8 cellular contexts compared by ENCODE assay signal in genomic region chr16:74695450-74696422, GRCh38. TPM values are rescaled to one million over a fixed set of nuclear protein-coding genes. Genes with fewer than 3 reads are reported as not detected.
DNase-seq lines count a peak whose midpoint lies in the region; ATAC-seq lines count a peak whose summit lies in the region.

No MANE protein-coding gene starts in this region.

- peak overlapping the region; percentile 77 to 90 (median 85) for H3K4me3 Mint-ChIP-seq in CD8-positive, alpha-beta memory T cell
- H3K4me3 Mint-ChIP-seq in activated CD4-positive, alpha-beta memory T cell treated with anti-CD3 and anti-CD28 coated beads, Interleukin-2, amount 10 ng/mL, durations not matched to agents 7 days and 5 days: peak overlapping the region; percentile 73
- H3K4me3 Mint-ChIP-seq in memory B cell: peak overlapping the region; percentile 89

- H3K27ac Mint-ChIP-seq in CD8-positive, alpha-beta memory T cell: peak overlapping the region in 7 of 8 donors; percentile 69 to 95 (median 86)
- peak overlapping the region; percentile 73 for H3K27ac Mint-ChIP-seq in activated CD4-positive, alpha-beta memory T cell treated with anti-CD3 and anti-CD28 coated beads, Interleukin-2, amount 10 ng/mL, durations not matched to agents 7 days and 5 days
- H3K27ac Mint-ChIP-seq in memory B cell: peak overlapping the region; percentile 81

- POLR2A ChIA-PET in CD8-positive, alpha-beta memory T cell (lab: Charles Lee): no interaction called here
- POLR2A ChIA-PET in activated CD4-positive, alpha-beta memory T cell treated with anti-CD3 and anti-CD28 coated beads, Interleukin-2, amount 10 ng/mL, durations not matched to agents 7 days and 5 days (lab: Charles Lee): interaction anchor here (0.5 to 8.6 kb wide), 4 partner anchors 29 to 862 kb away, joined by 3 to 186 read pairs (median 4); partner anchors contain the start of gene RFWD3

- H3K27ac ChIP-seq in CD8-positive, alpha-beta memory T cell (ENCODE audit: low read depth, low read length): peak overlapping the region; percentile 6

- H3K27me3 ChIP-seq in CD8-positive, alpha-beta memory T cell (ENCODE audit: insufficient read depth, low read length, poor library complexity, severe bottlenecking): no peaks in the 10 kb centered on the region
- H3K27me3 ChIP-seq in endocrine pancreas (ENCODE audit: control insufficient read depth, insufficient read depth, low read length): no peaks in the 10 kb centered on the region

- H3K4me1 Mint-ChIP-seq in CD8-positive, alpha-beta memory T cell: peaks cover 50 to 58% (median 58%) of the 10 kb centered on the region in 3 donors
- peaks cover 52% of the 10 kb centered on the region for H3K4me1 Mint-ChIP-seq in activated CD4-positive, alpha-beta memory T cell treated with anti-CD3 and anti-CD28 coated beads, Interleukin-2, amount 10 ng/mL, durations not matched to agents 7 days and 5 days
- peaks cover 25% of the 10 kb centered on the region for H3K4me1 Mint-ChIP-seq in memory B cell

- peak overlapping the region; percentile 50 for H3K4me3 ChIP-seq in CD8-positive, alpha-beta memory T cell (ENCODE audit: low read length)
- H3K4me3 ChIP-seq in endocrine pancreas (ENCODE audit: control insufficient read depth, insufficient read depth, low read length): peak overlapping the region; percentile 68

- H3K36me3 ChIP-seq in CD8-positive, alpha-beta memory T cell (ENCODE audit: insufficient read depth, low read length): peaks cover 23% of the 10 kb centered on the region
- no peaks in the 10 kb centered on the region for H3K36me3 ChIP-seq in endocrine pancreas (ENCODE audit: control insufficient read depth, insufficient read depth, low read length)

- H3K9ac ChIP-seq in endocrine pancreas (ENCODE audit: control insufficient read depth, insufficient read depth, low read length): peak overlapping the region; percentile 76

- CTCF ChIA-PET in CD8-positive, alpha-beta memory T cell (lab: Charles Lee): interaction anchor here (1.8 to 2.1 kb wide), 2 partner anchors 14 to 28 kb away, joined by 6 to 7 read pairs; no protein-coding TSS in a partner anchor
- CTCF ChIA-PET in activated CD4-positive, alpha-beta memory T cell treated with anti-CD3 and anti-CD28 coated beads, Interleukin-2, amount 10 ng/mL, durations not matched to agents 7 days and 5 days (lab: Charles Lee): interaction anchor here (0.9 to 7.2 kb wide), 2 partner anchors 13 to 28 kb away, joined by 3 to 25 read pairs; partner anchors contain the start of gene RFWD3

- H3K4me1 ChIP-seq in CD8-positive, alpha-beta memory T cell (ENCODE audit: insufficient read depth, low read length): peaks cover 23% of the 10 kb centered on the region
- no peaks in the 10 kb centered on the region for H3K4me1 ChIP-seq in endocrine pancreas (ENCODE audit: control insufficient read depth, insufficient read depth, low read length)

- H3K36me3 Mint-ChIP-seq in CD8-positive, alpha-beta memory T cell: peaks cover 9 to 49% (median 25%) of the 10 kb centered on the region in 3 donors
- H3K36me3 Mint-ChIP-seq in activated CD4-positive, alpha-beta memory T cell treated with anti-CD3 and anti-CD28 coated beads, Interleukin-2, amount 10 ng/mL, durations not matched to agents 7 days and 5 days (ENCODE audit: low read depth): peaks cover 69% of the 10 kb centered on the region
- H3K36me3 Mint-ChIP-seq in memory B cell: peaks cover 13% of the 10 kb centered on the region

- H3K27me3 Mint-ChIP-seq in CD8-positive, alpha-beta memory T cell: no peaks in the 10 kb centered on the region
- H3K27me3 Mint-ChIP-seq in activated CD4-positive, alpha-beta memory T cell treated with anti-CD3 and anti-CD28 coated beads, Interleukin-2, amount 10 ng/mL, durations not matched to agents 7 days and 5 days: no peaks in the 10 kb centered on the region
- no peaks in the 10 kb centered on the region for H3K27me3 Mint-ChIP-seq in memory B cell

- no peaks in the 10 kb centered on the region for H3K9me3 ChIP-seq in CD8-positive, alpha-beta memory T cell (ENCODE audit: low read length)
- H3K9me3 ChIP-seq in endocrine pancreas (ENCODE audit: control insufficient read depth, low read length): no peaks in the 10 kb centered on the region

- no peaks in the 10 kb centered on the region for H3K9me3 Mint-ChIP-seq in CD8-positive, alpha-beta memory T cell
- no peaks in the 10 kb centered on the region for H3K9me3 Mint-ChIP-seq in activated CD4-positive, alpha-beta memory T cell treated with anti-CD3 and anti-CD28 coated beads, Interleukin-2, amount 10 ng/mL, durations not matched to agents 7 days and 5 days
- H3K9me3 Mint-ChIP-seq in memory B cell: no peaks in the 10 kb centered on the region

- peak; percentile 74 for ATAC-seq in GM19455 (IDR thresholded peaks at IDR 0.05; ENCODE audit: unreplicated experiment)
- ATAC-seq in HG03565 (IDR thresholded peaks at IDR 0.05; ENCODE audit: unreplicated experiment): peak; percentile 77
- ATAC-seq in memory B cell (ENCODE audit: low read depth): peak; percentile 85

- DNase-seq in CD8-positive, alpha-beta memory T cell: peak; percentile 41 to 70 (median 59)
- DNase-seq in NCI-H82 treated with DMSO at 0.1 percent for 48 hours (lab: John Stamatoyannopoulos, UW; ENCODE audit: unreplicated experiment) (peak; percentile 85), memory B cell (ENCODE audit: low spot score in 2 of 2) (peak; percentile 59)
- DNase-seq in activated CD4-positive, alpha-beta memory T cell treated with anti-CD3 and anti-CD28 coated beads, Interleukin-2, amount 10 ng/mL, durations not matched to agents 7 days and 5 days: peak; percentile 75
- peak; percentile 15 to 31 for DNase-seq in stimulated activated CD8-positive, alpha-beta memory T cell treated with anti-CD3 and anti-CD28 coated beads, Interleukin-15, amount 100 ng/mL, for 4 hours (ENCODE audit: low read depth in 2 of 2)

RNA-seq across cellular contexts. Expression of gene MLKL, which starts 4.9 kb away (rescaled TPM):
- 10 to 100 TPM; 13.9 to 17.5 TPM for total RNA-seq in CD8-positive, alpha-beta memory T cell
- 16.1 TPM for polyA plus RNA-seq in CD8-positive, alpha-beta memory T cell
- total RNA-seq in activated CD4-positive, alpha-beta memory T cell treated with anti-CD3 and anti-CD28 coated beads, Interleukin-2, amount 10 ng/mL, durations not matched to agents 7 days and 5 days: 10 to 100 TPM; 42.8 to 45.2 TPM

RNA-seq across cellular contexts. Expression of gene RFWD3, which starts 29.1 kb away (rescaled TPM):
- 100 to 1,000 TPM in 1 of 2 experiments, 10 to 100 TPM in 1; 99.5 to 113 TPM for total RNA-seq in CD8-positive, alpha-beta memory T cell
- 20.1 TPM for polyA plus RNA-seq in CD8-positive, alpha-beta memory T cell
- 100 to 1,000 TPM in 1 of 2 experiments, 10 to 100 TPM in 1; 99.5 to 107 TPM for total RNA-seq in activated CD4-positive, alpha-beta memory T cell treated with anti-CD3 and anti-CD28 coated beads, Interleukin-2, amount 10 ng/mL, durations not matched to agents 7 days and 5 days

Comparison
In these comparisons a context has a peak if more than half of its experiments do, and no peak if none do; other contexts are left out.
1. Peak in every context shown above with its lines: DNase-seq, ATAC-seq, H3K4me3 ChIP-seq and H3K27ac ChIP-seq.
2. DNase-seq: peak in every context shown above with its lines; median percentile 85 in NCI-H82 treated with DMSO at 0.1 percent for 48 hours; 75 in activated CD4-positive, alpha-beta memory T cell treated with anti-CD3 and anti-CD28 coated beads, Interleukin-2, amount 10 ng/mL, durations not matched to agents 7 days and 5 days; 59 in CD8-positive, alpha-beta memory T cell; 59 in memory B cell; 23 in stimulated activated CD8-positive, alpha-beta memory T cell treated with anti-CD3 and anti-CD28 coated beads, Interleukin-15, amount 100 ng/mL, for 4 hours.